In the genomic region with DNA sequence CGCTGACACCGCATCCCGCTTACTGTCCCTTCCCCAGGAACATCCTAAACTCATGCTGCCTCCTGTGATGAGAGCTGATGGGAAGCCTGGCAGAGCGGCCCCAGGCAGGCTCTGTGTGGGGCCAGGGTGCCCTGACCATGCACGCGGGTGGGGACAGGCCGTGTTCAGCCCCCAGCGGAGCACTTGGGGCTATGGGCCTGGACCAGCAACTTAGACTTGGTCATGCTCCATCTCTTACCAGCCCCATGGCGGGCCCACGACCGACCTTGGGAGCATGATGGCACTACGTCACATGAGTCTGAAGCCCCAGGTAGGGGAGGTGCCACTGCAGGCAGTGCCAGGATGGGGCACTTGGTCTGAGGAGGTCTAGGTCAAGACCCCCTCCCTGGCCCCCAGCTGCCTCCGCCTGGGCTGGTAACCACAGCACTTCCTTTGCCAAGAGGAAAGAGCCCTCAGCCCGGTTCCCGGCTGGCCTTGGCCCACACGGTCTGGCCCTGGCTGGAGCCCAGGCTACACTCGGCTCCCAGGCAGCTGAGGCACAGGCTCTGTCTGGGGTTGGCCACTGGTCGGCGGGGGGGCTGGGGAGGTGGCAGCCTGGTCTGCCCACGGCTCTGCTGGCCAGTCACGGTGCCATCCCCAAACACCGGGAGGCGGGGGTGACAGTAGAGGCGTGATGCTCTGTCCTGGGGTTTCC, we compare ENCODE assay signal across 12 cellular contexts. TPM values are rescaled to one million over a fixed set of nuclear protein-coding genes. Genes with fewer than 3 reads are reported as not detected.
DNase-seq lines count a peak whose midpoint lies in the region; ATAC-seq, FAIRE-seq and TF ChIP-seq lines count a peak whose summit lies in the region.
"Had no signal": no experiment of that assay in that cellular context is flagged by ENCODE, and none has a peak within 500 bp of the region (broad histone marks: within the 10 kb centered on the region; RNA-seq: fewer than 3 reads in every experiment).

No MANE protein-coding gene starts in this region.

- H3K27ac ChIP-seq in K562 (ENCODE audit: extremely low read depth, low read depth, low read length) (no peak overlapping the region), gastrocnemius medialis (peak overlapping the region; percentile 74 to 79 (median 76))

- peaks cover 11% of the 10 kb centered on the region for H3K9me3 ChIP-seq in K562 (replicated peaks; ENCODE audit: control insufficient read depth, insufficient read depth, low read depth, low read length)
- no peaks in the 10 kb centered on the region for H3K9me3 ChIP-seq in gastrocnemius medialis

- no peak overlapping the region for H3K4me3 Mint-ChIP-seq in activated naive CD4-positive, alpha-beta T cell treated with anti-CD3 and anti-CD28 coated beads, Interleukin-2, amount 10 ng/mL, durations not matched to agents 7 days and 5 days
- H3K4me3 Mint-ChIP-seq in progenitor cell of endocrine pancreas (ENCODE audit: low read depth) = no peak overlapping the region
- H3K4me3 Mint-ChIP-seq: dendritic cell treated with granulocyte-macrophage colony-stimulating factor and Interleukin-4, amounts not matched to agents 40 ng/mL and 50 ng/mL, for 4 days had no signal

- no TSS peak for BruUV-seq in K562 (replicated peaks; lab: Mats Ljungman, UMichigan)

- H2AFZ ChIP-seq in K562 (ENCODE audit: low read depth, low read length) = no peak overlapping the region

- peaks cover 4% of the 10 kb centered on the region for H3K9me3 Mint-ChIP-seq in activated naive CD4-positive, alpha-beta T cell treated with anti-CD3 and anti-CD28 coated beads, Interleukin-2, amount 10 ng/mL, durations not matched to agents 7 days and 5 days
- no peaks in the 10 kb centered on the region for H3K9me3 Mint-ChIP-seq in progenitor cell of endocrine pancreas (ENCODE audit: low read depth)
- H3K9me3 Mint-ChIP-seq: dendritic cell treated with granulocyte-macrophage colony-stimulating factor and Interleukin-4, amounts not matched to agents 40 ng/mL and 50 ng/mL, for 4 days; HFFc6 had no signal

- H3K36me3 ChIP-seq in K562 (ENCODE audit: control insufficient read depth, insufficient read depth, low read length) = no peaks in the 10 kb centered on the region; the same call in 2 of the 3 replicates
- H3K36me3 ChIP-seq in gastrocnemius medialis = no peaks in the 10 kb centered on the region

- no peak for ATAC-seq in K562
- ATAC-seq in gastrocnemius medialis = no peak

- no peak for TF ChIP-seq RAD21 in K562 (CRISPR knock-in tag; conservative IDR thresholded peaks at IDR 0.05 in 1 of 2, IDR thresholded peaks at IDR 0.05 in 1 of 2)

- in situ Hi-C loops in K562 (cut with MboI) = no loop called here
- in situ Hi-C loops in gastrocnemius medialis (cut with MboI; ENCODE audit: low sequenced_read_pairs in 4 of 4) = no loop called here

- H3K27me3 ChIP-seq in K562 (ENCODE audit: control insufficient read depth in 2 of 2, insufficient read depth in 2 of 2, low read length in 2 of 2) (no peaks in the 10 kb centered on the region; a peak in 1 of 5 replicates), gastrocnemius medialis (peaks cover 0 to 6% (median 0%) of the 10 kb centered on the region in 3 donors)

- H3K27ac Mint-ChIP-seq in activated naive CD4-positive, alpha-beta T cell treated with anti-CD3 and anti-CD28 coated beads, Interleukin-2, amount 10 ng/mL, durations not matched to agents 7 days and 5 days = no peak overlapping the region
- H3K27ac Mint-ChIP-seq in progenitor cell of endocrine pancreas = no peak overlapping the region

- intact Hi-C loops in K562 (cut with micrococcal nuclease) = no loop called here
- intact Hi-C loops in gastrocnemius medialis (cut with DNase I; ENCODE audit: low total_unique reads) = no loop called here

- POLR2A ChIA-PET in K562 (lab: Yijun Ruan, JAX) = interaction anchor here (1.2 kb wide), 1 partner anchor 9 kb away, joined by 3 read pairs; no protein-coding TSS in a partner anchor

- CTCF ChIA-PET in K562 (lab: Yijun Ruan, JAX; ENCODE audit: low intra/inter-chr PET ratio) = no interaction called here
- CTCF ChIA-PET in activated naive CD4-positive, alpha-beta T cell treated with anti-CD3 and anti-CD28 coated beads, Interleukin-2, amount 10 ng/mL, durations not matched to agents 7 days and 5 days (lab: Charles Lee) = no interaction called here

- H3K4me2 ChIP-seq in K562 (ENCODE audit: insufficient read depth, low read length) = no peak overlapping the region

- WGBS in K562 (ENCODE audit: insufficient coverage, low coverage, missing lambda C conversion rate) = 90% methylated on average over 16 of the region's 24 CpGs

- no peaks in the 10 kb centered on the region for H3K4me1 Mint-ChIP-seq in activated naive CD4-positive, alpha-beta T cell treated with anti-CD3 and anti-CD28 coated beads, Interleukin-2, amount 10 ng/mL, durations not matched to agents 7 days and 5 days
- H3K4me1 Mint-ChIP-seq in progenitor cell of endocrine pancreas (ENCODE audit: low read depth) = no peaks in the 10 kb centered on the region

- TF ChIP-seq CTCF in K562 (IDR thresholded peaks at IDR 0.05 in 2 of 3, conservative IDR thresholded peaks at IDR 0.05 in 1 of 3; ENCODE audit: insufficient read depth in 2 of 3, low read depth in 1 of 3, low read length in 3 of 3) = no peak
- TF ChIP-seq CTCF in gastrocnemius medialis (IDR thresholded peaks at IDR 0.05 in 4 of 5, conservative IDR thresholded peaks at IDR 0.05 in 1 of 5) = no peak
- TF ChIP-seq CTCF in progenitor cell of endocrine pancreas (IDR thresholded peaks at IDR 0.05; ENCODE audit: unreplicated experiment) = no peak

- H4K20me1 ChIP-seq in K562 (replicated peaks; ENCODE audit: control insufficient read depth, insufficient read depth, low read length) = no peaks in the 10 kb centered on the region

- peak; percentile 62 for DNase-seq in Daoy (ENCODE audit: low read depth)
- no peak for DNase-seq in K562 (ENCODE audit: extremely low read depth in 1 of 4, low spot score in 3 of 4)
- DNase-seq in hippocampal formation (lab: John Stamatoyannopoulos, UW) = peak; percentile 60 to 86
- no peak for DNase-seq in gastrocnemius medialis
- no peak for DNase-seq in activated naive CD4-positive, alpha-beta T cell treated with anti-CD3 and anti-CD28 coated beads, Interleukin-2, amount 10 ng/mL, durations not matched to agents 7 days and 5 days
- DNase-seq in islet precursor cell = no peak
- DNase-seq in progenitor cell of endocrine pancreas (ENCODE audit: low spot score, unreplicated experiment) = no peak
- DNase-seq in stimulated activated CD4-positive, alpha-beta T cell treated with anti-CD3 and anti-CD28 coated beads, Interleukin-2, amount 100 ng/mL, for 24 hours = no peak
- DNase-seq: COR-L47, HFFc6, NCI-H226 had no signal

- FAIRE-seq in K562 (lab: Jason Lieb, UNC) = no peak

- H3K36me3 Mint-ChIP-seq in activated naive CD4-positive, alpha-beta T cell treated with anti-CD3 and anti-CD28 coated beads, Interleukin-2, amount 10 ng/mL, durations not matched to agents 7 days and 5 days = no peaks in the 10 kb centered on the region
- H3K36me3 Mint-ChIP-seq in progenitor cell of endocrine pancreas (ENCODE audit: insufficient read depth) = no peaks in the 10 kb centered on the region

- H3K27me3 Mint-ChIP-seq in activated naive CD4-positive, alpha-beta T cell treated with anti-CD3 and anti-CD28 coated beads, Interleukin-2, amount 10 ng/mL, durations not matched to agents 7 days and 5 days = peaks cover 13% of the 10 kb centered on the region
- no peaks in the 10 kb centered on the region for H3K27me3 Mint-ChIP-seq in progenitor cell of endocrine pancreas

- no peaks in the 10 kb centered on the region for H3K9me1 ChIP-seq in K562 (ENCODE audit: control insufficient read depth, insufficient read depth, low read length)

- H3K9ac ChIP-seq in K562 (ENCODE audit: insufficient read depth in 1 of 2, low read depth in 2 of 2, low read length in 2 of 2) = no peak overlapping the region; a peak in 1 of 4 replicates

- H3K4me3 ChIP-seq in K562 (no peak overlapping the region), gastrocnemius medialis (no peak overlapping the region)

- TF ChIP-seq EP300 in K562 (IDR thresholded peaks at IDR 0.05; ENCODE audit: low read length) = no peak

- H3K4me1 ChIP-seq in K562 (replicated peaks in 1 of 2; ENCODE audit: control insufficient read depth in 2 of 2, insufficient read depth in 2 of 2, low read length in 2 of 2) = peaks cover 2 to 70% of the 10 kb centered on the region in 2 experiments; a peak in 4 of 5 replicates
- H3K4me1 ChIP-seq in gastrocnemius medialis = peaks cover 62 to 73% of the 10 kb centered on the region in 2 donors

- no peak for TF ChIP-seq POLR2A in K562 (conservative IDR thresholded peaks at IDR 0.05)
- TF ChIP-seq POLR2A in gastrocnemius medialis (IDR thresholded peaks at IDR 0.05) = no peak

- no peaks in the 10 kb centered on the region; the same call in 2 of the 3 replicates for H3K79me2 ChIP-seq in K562 (ENCODE audit: control insufficient read depth, insufficient read depth, low read length)

TF ChIP-seq in K562, 482 proteins besides CTCF, POLR2A, EP300 and RAD21:
- peak; percentile 43 for TF ChIP-seq PCBP1 (IDR thresholded peaks at IDR 0.05; ENCODE audit: low read depth, low read length, poor library complexity, severe bottlenecking)
- TF ChIP-seq TCF7 (IDR thresholded peaks at IDR 0.05; ENCODE audit: borderline replicate concordance) = no peak
TF ChIP-seq in K562: peak in this region for 1.

RNA-seq across cellular contexts. Expression of a gene that starts 25.7 kb away (rescaled TPM):
- 6.8 and 11.0 TPM in 2 replicates for total RNA-seq in Daoy (2014; rRNA removed; shearing (Covaris generic))
- 32.5 and 87.9 TPM in 2 replicates for total RNA-seq in K562 (2011; cell fraction: chromatin; rRNA removed; ENCODE audit: low replicate concordance)
- 48.6 and 57.5 TPM in 2 replicates for total RNA-seq in K562 (2011; cell fraction: nucleolus; rRNA removed)
- 39.0 and 40.6 TPM in 2 replicates for total RNA-seq in K562 (2011; cell fraction: nucleoplasm; rRNA removed)
- 11.1 and 13.9 TPM in 2 replicates for total RNA-seq in K562 (2014; rRNA removed)
- 2.1 and 2.6 TPM in 2 replicates for total RNA-seq in K562 (2014; rRNA removed; fragmentation: Illumina TruSeq; extraction: Trizol)
- total RNA-seq in K562 (2015; rRNA removed; fragmentation: Illumina TruSeq; extraction: Trizol) = 5.0 and 6.5 TPM in 2 replicates
- total RNA-seq in K562 (2021) = 20.8 and 26.9 TPM in 2 replicates
- polyA plus RNA-seq in K562 (2011; rRNA removed) = 4.4 and 11.8 TPM in 2 replicates
- 8.6 and 8.8 TPM in 2 replicates for polyA plus RNA-seq in K562 (2011; cell fraction: cytosol; rRNA removed)
- polyA plus RNA-seq in K562 (2011; cell fraction: nucleus; rRNA removed) = 112 and 139 TPM in 2 replicates
- 14.4 and 22.5 TPM in 2 replicates for polyA plus RNA-seq in K562 (2012)
- 5.5 and 6.8 TPM in 2 replicates for polyA plus RNA-seq in K562 (2014; fragmentation: Illumina TruSeq; extraction: Trizol)
- under 1 TPM; 0.14 to 0.24 TPM for polyA plus RNA-seq in K562 (2014; fragmentation: Nextera tagmentation; extraction: Ambion mirVana)
- 17.2 and 23.3 TPM in 2 replicates for polyA plus RNA-seq in K562 (2014; rRNA removed)
- 0.72 and 2.7 TPM in 2 replicates for polyA minus RNA-seq in K562 (2011; rRNA and poly(A)+ RNA removed)
- 6.8 and 8.7 TPM in 2 replicates for polyA minus RNA-seq in K562 (2011; cell fraction: cytosol; rRNA and poly(A)+ RNA removed)
- 12.7 and 15.3 TPM in 2 replicates for polyA minus RNA-seq in K562 (2011; cell fraction: nucleus; rRNA and poly(A)+ RNA removed)
- total RNA-seq in gastrocnemius medialis = 1 to 10 TPM; 2.5 to 8.4 (median 5.8) TPM
- total RNA-seq in progenitor cell of endocrine pancreas = 36.9 and 40.5 TPM in 2 replicates

Comparison
In these comparisons a context has a peak if more than half of its experiments do, and no peak if none do; other contexts are left out.
1. DNase-seq: peak in Daoy (single experiment) and hippocampal formation (2 of 2); none in K562 (0 of 4), gastrocnemius medialis (0 of 2), activated naive CD4-positive, alpha-beta T cell treated with anti-CD3 and anti-CD28 coated beads, Interleukin-2, amount 10 ng/mL, durations not matched to agents 7 days and 5 days (single experiment), islet precursor cell (single experiment), progenitor cell of endocrine pancreas (single experiment) and stimulated activated CD4-positive, alpha-beta T cell treated with anti-CD3 and anti-CD28 coated beads, Interleukin-2, amount 100 ng/mL, for 24 hours (0 of 2).